Comparison of ENCODE assay signal across 1 cellular context in genomic region chr6:109202409-109203264, GRCh38.
TF ChIP-seq lines count a peak whose summit lies in the region.

No MANE protein-coding gene starts in this region.

TF ChIP-seq in HCT116, 20 proteins besides CTCF, POLR2A, EP300 and RAD21 (continued from another document):
- no peak for TF ChIP-seq POLR2AphosphoS5 (IDR thresholded peaks at IDR 0.05; ENCODE audit: low read depth, low read length)
- TF ChIP-seq SIN3A (IDR thresholded peaks at IDR 0.05; ENCODE audit: low read depth), result no peak
- TF ChIP-seq JUND (IDR thresholded peaks at IDR 0.05), result no peak
- TF ChIP-seq SP1 (IDR thresholded peaks at IDR 0.05; ENCODE audit: low read depth), result no peak
- TF ChIP-seq EGR1 (IDR thresholded peaks at IDR 0.05; ENCODE audit: low read depth), result no peak
- TF ChIP-seq CBX3 (IDR thresholded peaks at IDR 0.05; ENCODE audit: low read depth), result no peak
- no peak for TF ChIP-seq ZBTB33 (IDR thresholded peaks at IDR 0.05; ENCODE audit: extremely low read depth, insufficient replicate concordance, low read length)
- no peak for TF ChIP-seq EZH2 (IDR thresholded peaks at IDR 0.05)
- TF ChIP-seq YY1 (IDR thresholded peaks at IDR 0.05; ENCODE audit: extremely low read depth, insufficient replicate concordance, low read depth, low read length), result no peak
- TF ChIP-seq, protein P1, sequence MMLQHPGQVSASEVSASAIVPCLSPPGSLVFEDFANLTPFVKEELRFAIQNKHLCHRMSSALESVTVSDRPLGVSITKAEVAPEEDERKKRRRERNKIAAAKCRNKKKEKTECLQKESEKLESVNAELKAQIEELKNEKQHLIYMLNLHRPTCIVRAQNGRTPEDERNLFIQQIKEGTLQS (IDR thresholded peaks at IDR 0.05), result no peak
- no peak for TF ChIP-seq SRF (IDR thresholded peaks at IDR 0.05; ENCODE audit: low read depth)
